Comparison of ENCODE assay signal across 9 cellular contexts in genomic region chr17:48609754-48610281, GRCh38. TPM values are rescaled to one million over a fixed set of nuclear protein-coding genes. Genes with fewer than 3 reads are reported as not detected.
DNase-seq lines count a peak whose midpoint lies in the region; ATAC-seq and TF ChIP-seq lines count a peak whose summit lies in the region.
"Had no signal": no experiment of that assay in that cellular context is flagged by ENCODE, and none has a peak within 500 bp of the region (broad histone marks: within the 10 kb centered on the region; RNA-seq: fewer than 3 reads in every experiment).

No MANE protein-coding gene starts in this region.

- peaks cover 68% of the 10 kb centered on the region for H3K79me2 ChIP-seq in HCT116 (ENCODE audit: insufficient read depth, low read length)

- H3K9ac ChIP-seq in HCT116 (ENCODE audit: low read length), result peak overlapping the region; percentile 97
- peak overlapping the region; percentile 79 to 86 for H3K9ac ChIP-seq in mucosa of rectum (ENCODE audit: low read depth in 1 of 2, low read length in 2 of 2)

- H3K4me1 ChIP-seq in A673 (ENCODE audit: insufficient read depth, low read length, poor library complexity, severe bottlenecking) (peaks cover 33% of the 10 kb centered on the region), HCT116 (ENCODE audit: control insufficient read depth in 1 of 2, insufficient read depth in 2 of 2, low read length in 2 of 2) (peaks cover 26 to 61% of the 10 kb centered on the region in 2 experiments), adrenal gland (replicated peaks in 1 of 2) (peaks cover 3 to 21% of the 10 kb centered on the region in 2 donors), mucosa of rectum (ENCODE audit: control insufficient read depth in 2 of 2, insufficient read depth in 2 of 2, low read length in 2 of 2) (peaks cover 24 to 25% of the 10 kb centered on the region in 2 donors)

- TF ChIP-seq CTCF in A673 (conservative IDR thresholded peaks at IDR 0.05; ENCODE audit: low read depth, low read length) (no peak), HCT116 (IDR thresholded peaks at IDR 0.05 in 2 of 3, conservative IDR thresholded peaks at IDR 0.05 in 1 of 3; ENCODE audit: borderline replicate concordance in 1 of 3, insufficient read depth in 1 of 3, low read depth in 2 of 3, low read length in 2 of 3) (no peak), adrenal gland (IDR thresholded peaks at IDR 0.05) (no peak)

- BruUV-seq in A673 (replicated peaks; lab: Mats Ljungman, UMichigan) (no TSS peak), HCT116 (replicated peaks; lab: Mats Ljungman, UMichigan) (no TSS peak)

- peak overlapping the region; percentile 95 for H3K4me2 ChIP-seq in HCT116 (ENCODE audit: low read length)

- H3K9me2 ChIP-seq in HCT116 (ENCODE audit: insufficient read depth), result no peaks in the 10 kb centered on the region

- H3K27ac ChIP-seq in A673 (ENCODE audit: low read depth, low read length, poor library complexity, severe bottlenecking), result peak overlapping the region; percentile 96
- peak overlapping the region; percentile 98 for H3K27ac ChIP-seq in HCT116 (ENCODE audit: low read depth, low read length)
- peak overlapping the region; percentile 43 to 88 (median 79) for H3K27ac ChIP-seq in adrenal gland
- peak overlapping the region; percentile 86 to 88 for H3K27ac ChIP-seq in mucosa of rectum (ENCODE audit: low read depth in 2 of 2, low read length in 2 of 2)

- DNase-seq in A673 (ENCODE audit: low spot score) (no peak), HCT116 (ENCODE audit: low read depth, low spot score) (no peak), adrenal gland (no peak), epidermal melanocyte (ENCODE audit: insufficient read length, low spot score) (no peak), NCI-H2029 (lab: John Stamatoyannopoulos, UW) (no peak)

- H3K4me3 ChIP-seq in A673 (ENCODE audit: low read depth, low read length, poor library complexity, severe bottlenecking) (peak overlapping the region; percentile 87), HCT116 (replicated peaks in 1 of 2; ENCODE audit: low read depth in 1 of 2, low read length in 2 of 2) (peak overlapping the region; percentile 80 to 90), adrenal gland (peak overlapping the region in 2 of 4 donors; percentile 50 to 79), mucosa of rectum (ENCODE audit: low read length in 2 of 2) (peak overlapping the region; percentile 81 to 89)

- CTCF ChIA-PET in A673 (lab: Charles Lee), result no interaction called here
- CTCF ChIA-PET in HCT116 (lab: Charles Lee), result interaction anchor here (0.8 to 1.6 kb wide), 8 partner anchors 8 to 584 kb away, joined by 3 to 6 read pairs (median 4); no protein-coding TSS in a partner anchor

- POLR2A ChIA-PET in A673 (lab: Charles Lee; ENCODE audit: low non-redundant PET), result interaction anchor here (0.6 kb wide), 1 partner anchor 128 kb away, joined by 3 read pairs; no protein-coding TSS in a partner anchor
- POLR2A ChIA-PET in HCT116 (lab: Charles Lee), result interaction anchor here (0.6 to 1.0 kb wide), 3 partner anchors 17 to 390 kb away, joined by 3 to 5 read pairs (median 5); partner anchors contain the start of gene HOXB9

- peaks cover 6% of the 10 kb centered on the region for H3K36me3 ChIP-seq in A673 (ENCODE audit: insufficient read depth, low read length, poor library complexity, severe bottlenecking)
- H3K36me3 ChIP-seq in HCT116 (ENCODE audit: control insufficient read depth in 1 of 2, insufficient read depth in 2 of 2, low read length in 2 of 2), result no peaks in the 10 kb centered on the region
- H3K36me3 ChIP-seq in adrenal gland (replicated peaks in 1 of 2), result no peaks in the 10 kb centered on the region
- H3K36me3 ChIP-seq in mucosa of rectum (ENCODE audit: control insufficient read depth in 2 of 2, insufficient read depth in 2 of 2, low read length in 2 of 2), result no peaks in the 10 kb centered on the region

- H3K27me3 ChIP-seq in A673 (replicated peaks; ENCODE audit: insufficient read depth, low read depth, low read length, poor library complexity) (no peaks in the 10 kb centered on the region), HCT116 (ENCODE audit: insufficient read depth, low read length) (no peaks in the 10 kb centered on the region), adrenal gland (peaks cover 6% of the 10 kb centered on the region), mucosa of rectum (ENCODE audit: control insufficient read depth in 2 of 2, insufficient read depth in 2 of 2, low read length in 2 of 2) (peaks cover 10 to 12% of the 10 kb centered on the region in 2 donors)

- H4K20me1 ChIP-seq in HCT116 (ENCODE audit: insufficient read depth), result no peaks in the 10 kb centered on the region

- intact Hi-C loops in A673 (cut with micrococcal nuclease; ENCODE audit: unreplicated experiment) (no loop called here), HCT116 (cut with micrococcal nuclease) (loop anchor here (10.0 kb wide), 1 partner anchor 125 kb away; no protein-coding TSS in a partner anchor), adrenal gland (cut with DNase I) (loop anchor here in 1 of 2 donors (10.0 kb wide), 1 partner anchor 585 kb away; no protein-coding TSS in a partner anchor)

- 5 to 35% (median 10%) methylated on average over 7 to 15 of the region's 15 CpGs for WGBS in adrenal gland, 4 donors

- RAD21 ChIA-PET in HCT116 (lab: Charles Lee; ENCODE audit: low non-redundant PET in 1 of 2, low total read pairs in 2 of 2, uncharacterized antibody in 2 of 2, unreplicated experiment in 2 of 2), result interaction anchor here in 1 of 2 experiments (0.6 kb wide), 1 partner anchor 8 kb away, joined by 9 read pairs; no protein-coding TSS in a partner anchor

- H3K9me3 ChIP-seq in A673 (ENCODE audit: low read depth, low read length, poor library complexity, severe bottlenecking) (no peaks in the 10 kb centered on the region), HCT116 (ENCODE audit: control insufficient read depth in 1 of 2, insufficient read depth in 1 of 2, low read depth in 1 of 2, low read length in 2 of 2) (no peaks in the 10 kb centered on the region), adrenal gland (replicated peaks in 1 of 3) (no peaks in the 10 kb centered on the region), mucosa of rectum (ENCODE audit: control insufficient read depth in 2 of 2, low read length in 2 of 2) (no peaks in the 10 kb centered on the region)

- ATAC-seq in HCT116 (no peak), GM21390 (IDR thresholded peaks at IDR 0.05; ENCODE audit: unreplicated experiment) (no peak), GM18519 (IDR thresholded peaks at IDR 0.05; ENCODE audit: low FRiP score, unreplicated experiment) (no peak)

- no peak for TF ChIP-seq RAD21 in HCT116 (IDR thresholded peaks at IDR 0.05; ENCODE audit: low read depth)

- no peak overlapping the region for H2AFZ ChIP-seq in HCT116 (ENCODE audit: low read depth, low read length, poor library complexity, severe bottlenecking)

- TF ChIP-seq POLR2A in HCT116 (IDR thresholded peaks at IDR 0.05; ENCODE audit: borderline replicate concordance, extremely low read depth, insufficient read depth, insufficient read length), result no peak
- no peak for TF ChIP-seq POLR2A in adrenal gland (IDR thresholded peaks at IDR 0.05)

TF ChIP-seq in HCT116, 20 proteins besides CTCF, POLR2A, EP300 and RAD21 (continues in another document):
- TF ChIP-seq ELF1 (IDR thresholded peaks at IDR 0.05; ENCODE audit: borderline replicate concordance, low read depth), result no peak
- TF ChIP-seq EGR1 (IDR thresholded peaks at IDR 0.05; ENCODE audit: low read depth), result no peak
- TF ChIP-seq TCF7L2 (IDR thresholded peaks at IDR 0.05; ENCODE audit: borderline replicate concordance, extremely low read depth, insufficient read depth, insufficient read length), result no peak
- no peak for TF ChIP-seq CBX3 (IDR thresholded peaks at IDR 0.05; ENCODE audit: low read depth)
- no peak for TF ChIP-seq FOSL1 (IDR thresholded peaks at IDR 0.05; ENCODE audit: low read depth)

RNA-seq across cellular contexts. Expression of gene HOXB7, which starts 1.0 kb away (rescaled TPM):
- total RNA-seq in A673 (2021) (32.2 and 37.9 TPM in 2 replicates), HCT116 (2021; ENCODE audit: unreplicated experiment) (33.6 TPM), adrenal gland (10 to 100 TPM in 5 of 8 donors, 1 to 10 TPM in 3; 8.1 to 16.7 (median 11.7) TPM)
- 16.8 and 23.4 TPM in 2 replicates for polyA plus RNA-seq in HCT116 (2012)
- 10 to 100 TPM; 20.3 to 27.0 (median 24.4) TPM for polyA plus RNA-seq in adrenal gland
- total RNA-seq: chondrocyte had no signal

RNA-seq across cellular contexts. Expression of gene HOXB6, which starts 5.0 kb away (rescaled TPM):
- 19.8 and 27.6 TPM in 2 replicates for total RNA-seq in A673 (2021)
- total RNA-seq in HCT116 (2021; ENCODE audit: unreplicated experiment), result 64.8 TPM
- polyA plus RNA-seq in HCT116 (2012), result 17.5 and 28.9 TPM in 2 replicates
- 10 to 100 TPM in 6 of 8 donors, 1 to 10 TPM in 2; 6.3 to 20.3 (median 12.4) TPM for total RNA-seq in adrenal gland
- polyA plus RNA-seq in adrenal gland, result 10 to 100 TPM; 10.9 to 23.1 (median 11.9) TPM
- total RNA-seq: chondrocyte had no signal

RNA-seq across cellular contexts. Expression of gene HOXB8, which starts 5.3 kb away (rescaled TPM):
- total RNA-seq in A673 (2021) (13.1 and 16.3 TPM in 2 replicates), HCT116 (2021; ENCODE audit: unreplicated experiment) (44.7 TPM), adrenal gland (10 to 100 TPM in 1 of 8 donors, 1 to 10 TPM in 7; 3.4 to 12.2 (median 6.6) TPM)
- 15.4 and 23.9 TPM in 2 replicates for polyA plus RNA-seq in HCT116 (2012)
- polyA plus RNA-seq in adrenal gland, result 10 to 100 TPM in 1 of 3 donors, 1 to 10 TPM in 2; 4.2 to 13.3 (median 5.6) TPM
- total RNA-seq: chondrocyte had no signal

RNA-seq across cellular contexts. Expression of gene HOXB5, which starts 16.2 kb away (rescaled TPM):
- total RNA-seq in A673 (2021) (5.9 and 6.4 TPM in 2 replicates), HCT116 (2021; ENCODE audit: unreplicated experiment) (19.8 TPM), adrenal gland (1 to 10 TPM in 6 of 8 donors, under 1 TPM in 2; 0.12 to 4.8 (median 2.7) TPM)
- 6.5 and 12.0 TPM in 2 replicates for polyA plus RNA-seq in HCT116 (2012)
- polyA plus RNA-seq in adrenal gland, result 10 to 100 TPM in 1 of 3 donors, 1 to 10 TPM in 2; 4.2 to 10.5 (median 5.6) TPM
- total RNA-seq: chondrocyte had no signal

RNA-seq across cellular contexts. Expression of gene HOXB9, which starts 16.3 kb away (rescaled TPM):
- total RNA-seq in A673 (2021), result 8.2 and 14.6 TPM in 2 replicates
- 40.1 TPM for total RNA-seq in HCT116 (2021; ENCODE audit: unreplicated experiment)
- 30.3 and 41.0 TPM in 2 replicates for polyA plus RNA-seq in HCT116 (2012)
- 1 to 10 TPM in 3 of 8 donors, under 1 TPM in 3, not detected in 2; 0.29 to 2.7 (median 0.73) TPM for total RNA-seq in adrenal gland
- 1 to 10 TPM in 1 of 3 donors, under 1 TPM in 2; 0.64 to 1.0 (median 0.72) TPM for polyA plus RNA-seq in adrenal gland
